In the genomic region with DNA sequence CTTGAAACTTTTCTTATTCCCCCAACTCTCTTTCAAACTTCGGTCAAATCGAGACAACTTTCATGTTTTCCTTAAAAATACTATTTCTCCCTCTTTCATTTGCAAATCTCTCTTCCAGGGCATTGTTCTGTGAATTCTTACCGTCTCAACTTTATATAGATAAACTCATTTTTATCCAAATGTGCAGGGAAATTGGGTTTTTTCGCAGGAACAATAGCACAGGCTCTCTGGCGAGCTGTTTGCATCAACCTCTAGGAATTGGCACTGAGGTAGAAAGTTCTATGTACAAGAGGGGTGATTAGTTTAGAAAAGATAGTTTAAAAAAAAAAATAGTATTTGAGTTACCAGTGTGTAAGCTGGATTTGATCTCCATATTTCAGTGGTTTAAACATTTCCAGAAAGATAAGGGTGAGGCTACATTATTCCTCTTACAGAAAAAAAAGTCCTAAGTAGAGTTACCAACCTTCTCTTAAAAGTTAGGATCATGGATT, we compare ENCODE assay signal across 9 cellular contexts.
DNase-seq lines count a peak whose midpoint lies in the region; ATAC-seq and TF ChIP-seq lines count a peak whose summit lies in the region.
"Had no signal": no experiment of that assay in that cellular context is flagged by ENCODE, and none has a peak within 500 bp of the region (broad histone marks: within the 10 kb centered on the region; RNA-seq: fewer than 3 reads in every experiment).

No MANE protein-coding gene starts in this region.

- no peaks in the 10 kb centered on the region for H3K9me3 Mint-ChIP-seq in activated CD4-positive, alpha-beta T cell treated with anti-CD3 and anti-CD28 coated beads for 36 hours (ENCODE audit: low read depth)
- no peaks in the 10 kb centered on the region for H3K9me3 Mint-ChIP-seq in WTC11

- no peak for ATAC-seq in activated CD4-positive, alpha-beta T cell treated with anti-CD3 and anti-CD28 coated beads for 36 hours
- ATAC-seq in WTC11 (no peak), right cardiac atrium (no peak), GM21381 (IDR thresholded peaks at IDR 0.05; ENCODE audit: unreplicated experiment) (no peak)

- H3K36me3 Mint-ChIP-seq in activated CD4-positive, alpha-beta T cell treated with anti-CD3 and anti-CD28 coated beads for 36 hours (ENCODE audit: low read depth) = peaks cover 19% of the 10 kb centered on the region
- H3K36me3 Mint-ChIP-seq in WTC11 = no peaks in the 10 kb centered on the region

- no peaks in the 10 kb centered on the region for H3K36me3 ChIP-seq in subcutaneous abdominal adipose tissue (ENCODE audit: control insufficient read depth in 5 of 5, insufficient read depth in 5 of 5, low read length in 5 of 5)

- 12% methylated on average over 5 of the region's 5 CpGs for WGBS in right cardiac atrium

- no peaks in the 10 kb centered on the region for H3K9me3 ChIP-seq in right cardiac atrium (ENCODE audit: control insufficient read depth, low read length)
- H3K9me3 ChIP-seq in subcutaneous abdominal adipose tissue (ENCODE audit: control insufficient read depth in 5 of 5, low read length in 5 of 5) = peaks cover 0 to 6% (median 0%) of the 10 kb centered on the region in 5 donors

- H3K27me3 ChIP-seq in right cardiac atrium (ENCODE audit: control insufficient read depth, insufficient read depth) (no peaks in the 10 kb centered on the region), subcutaneous abdominal adipose tissue (ENCODE audit: control insufficient read depth in 5 of 5, insufficient read depth in 4 of 5, low read length in 5 of 5) (peaks cover 19 to 46% (median 29%) of the 10 kb centered on the region in 5 donors)

- H3K4me1 Mint-ChIP-seq in activated CD4-positive, alpha-beta T cell treated with anti-CD3 and anti-CD28 coated beads for 36 hours = peaks cover 35% of the 10 kb centered on the region
- peaks cover 30% of the 10 kb centered on the region for H3K4me1 Mint-ChIP-seq in WTC11

- H3K27ac ChIP-seq in right cardiac atrium (ENCODE audit: low read length) = no peak overlapping the region
- H3K27ac ChIP-seq in subcutaneous abdominal adipose tissue (ENCODE audit: low read depth, low read length) = no peak overlapping the region

- DNase-seq in activated CD4-positive, alpha-beta T cell treated with anti-CD3 and anti-CD28 coated beads for 36 hours = no peak
- no peak for DNase-seq in activated CD4-positive, alpha-beta T cell treated with anti-CD3 and anti-CD28 coated beads, Interleukin-2, amount 50 U/mL, for 1 hour
- DNase-seq in WTC11 (ENCODE audit: low spot score) (no peak), right cardiac atrium (no peak), DMS 273 (lab: John Stamatoyannopoulos, UW; ENCODE audit: unreplicated experiment) (no peak), NCI-H2196 (lab: John Stamatoyannopoulos, UW; ENCODE audit: unreplicated experiment) (no peak)
- DNase-seq: NCI-H2081 treated with DMSO at 0.1 percent for 48 hours had no signal

- H3K27me3 Mint-ChIP-seq in activated CD4-positive, alpha-beta T cell treated with anti-CD3 and anti-CD28 coated beads for 36 hours = peaks cover 2% of the 10 kb centered on the region
- no peaks in the 10 kb centered on the region for H3K27me3 Mint-ChIP-seq in WTC11 (ENCODE audit: low read depth)

- CTCF ChIA-PET in activated CD4-positive, alpha-beta T cell treated with anti-CD3 and anti-CD28 coated beads for 36 hours (lab: Charles Lee) = interaction anchor here (1.1 to 5.6 kb wide), 4 partner anchors 8 to 38 kb away, joined by 3 to 34 read pairs (median 4); a partner anchor contains a TSS
- CTCF ChIA-PET in WTC11 (lab: Charles Lee) = no interaction called here

- H3K4me3 ChIP-seq in right cardiac atrium (ENCODE audit: low read length) (peak overlapping the region; percentile 91), subcutaneous abdominal adipose tissue (ENCODE audit: low read depth in 1 of 5, low read length in 5 of 5) (peak overlapping the region; percentile 51 to 73 (median 70))

- peaks cover 9% of the 10 kb centered on the region for H3K4me1 ChIP-seq in right cardiac atrium (ENCODE audit: control insufficient read depth, insufficient read depth, low read length)
- peaks cover 0 to 21% (median 18%) of the 10 kb centered on the region in 5 donors for H3K4me1 ChIP-seq in subcutaneous abdominal adipose tissue (ENCODE audit: control insufficient read depth in 5 of 5, insufficient read depth in 5 of 5, low read length in 5 of 5)

- H3K4me3 Mint-ChIP-seq in activated CD4-positive, alpha-beta T cell treated with anti-CD3 and anti-CD28 coated beads for 36 hours = peak overlapping the region; percentile 77
- H3K4me3 Mint-ChIP-seq in WTC11 = peak overlapping the region; percentile 94

- POLR2A ChIA-PET in activated CD4-positive, alpha-beta T cell treated with anti-CD3 and anti-CD28 coated beads for 36 hours (lab: Charles Lee) = interaction anchor here (0.6 to 6.9 kb wide), 19 partner anchors 11 to 1658 kb away, joined by 3 to 190 read pairs (median 10); a partner anchor contains a TSS
- POLR2A ChIA-PET in WTC11 (lab: Charles Lee) = interaction anchor here (0.9 to 6.9 kb wide), 24 partner anchors 7 to 1655 kb away, joined by 3 to 216 read pairs (median 12); a partner anchor contains a TSS

- no peak for TF ChIP-seq CTCF in WTC11 (IDR thresholded peaks at IDR 0.05)

- intact Hi-C loops in activated CD4-positive, alpha-beta T cell treated with anti-CD3 and anti-CD28 coated beads for 36 hours (cut with DNase I, micrococcal nuclease) = loop anchor here (2.0 kb wide), 2 partner anchors 16 to 18 kb away; a partner anchor contains a TSS
- intact Hi-C loops in right cardiac atrium (cut with DNase I) = no loop called here

- H3K27ac Mint-ChIP-seq in activated CD4-positive, alpha-beta T cell treated with anti-CD3 and anti-CD28 coated beads for 36 hours = peak overlapping the region; percentile 100
- H3K27ac Mint-ChIP-seq in WTC11 = peak overlapping the region; percentile 99

- peak overlapping the region in 1 of 5 donors; percentile 71 for H3K9ac ChIP-seq in subcutaneous abdominal adipose tissue (ENCODE audit: low read length in 5 of 5)

TF ChIP-seq in WTC11, 78 proteins besides CTCF, POLR2A, EP300 and RAD21 (continues in another document):
- TF ChIP-seq JAZF1 (CRISPR knock-in tag; IDR thresholded peaks at IDR 0.05) = no peak
- TF ChIP-seq ZNF423 (CRISPR knock-in tag; IDR thresholded peaks at IDR 0.05) = no peak
- TF ChIP-seq ZBTB21 (CRISPR knock-in tag; IDR thresholded peaks at IDR 0.05; ENCODE audit: borderline replicate concordance) = no peak
- TF ChIP-seq ELF4 (CRISPR knock-in tag; IDR thresholded peaks at IDR 0.05; ENCODE audit: low read depth) = no peak
- TF ChIP-seq, protein P1, sequence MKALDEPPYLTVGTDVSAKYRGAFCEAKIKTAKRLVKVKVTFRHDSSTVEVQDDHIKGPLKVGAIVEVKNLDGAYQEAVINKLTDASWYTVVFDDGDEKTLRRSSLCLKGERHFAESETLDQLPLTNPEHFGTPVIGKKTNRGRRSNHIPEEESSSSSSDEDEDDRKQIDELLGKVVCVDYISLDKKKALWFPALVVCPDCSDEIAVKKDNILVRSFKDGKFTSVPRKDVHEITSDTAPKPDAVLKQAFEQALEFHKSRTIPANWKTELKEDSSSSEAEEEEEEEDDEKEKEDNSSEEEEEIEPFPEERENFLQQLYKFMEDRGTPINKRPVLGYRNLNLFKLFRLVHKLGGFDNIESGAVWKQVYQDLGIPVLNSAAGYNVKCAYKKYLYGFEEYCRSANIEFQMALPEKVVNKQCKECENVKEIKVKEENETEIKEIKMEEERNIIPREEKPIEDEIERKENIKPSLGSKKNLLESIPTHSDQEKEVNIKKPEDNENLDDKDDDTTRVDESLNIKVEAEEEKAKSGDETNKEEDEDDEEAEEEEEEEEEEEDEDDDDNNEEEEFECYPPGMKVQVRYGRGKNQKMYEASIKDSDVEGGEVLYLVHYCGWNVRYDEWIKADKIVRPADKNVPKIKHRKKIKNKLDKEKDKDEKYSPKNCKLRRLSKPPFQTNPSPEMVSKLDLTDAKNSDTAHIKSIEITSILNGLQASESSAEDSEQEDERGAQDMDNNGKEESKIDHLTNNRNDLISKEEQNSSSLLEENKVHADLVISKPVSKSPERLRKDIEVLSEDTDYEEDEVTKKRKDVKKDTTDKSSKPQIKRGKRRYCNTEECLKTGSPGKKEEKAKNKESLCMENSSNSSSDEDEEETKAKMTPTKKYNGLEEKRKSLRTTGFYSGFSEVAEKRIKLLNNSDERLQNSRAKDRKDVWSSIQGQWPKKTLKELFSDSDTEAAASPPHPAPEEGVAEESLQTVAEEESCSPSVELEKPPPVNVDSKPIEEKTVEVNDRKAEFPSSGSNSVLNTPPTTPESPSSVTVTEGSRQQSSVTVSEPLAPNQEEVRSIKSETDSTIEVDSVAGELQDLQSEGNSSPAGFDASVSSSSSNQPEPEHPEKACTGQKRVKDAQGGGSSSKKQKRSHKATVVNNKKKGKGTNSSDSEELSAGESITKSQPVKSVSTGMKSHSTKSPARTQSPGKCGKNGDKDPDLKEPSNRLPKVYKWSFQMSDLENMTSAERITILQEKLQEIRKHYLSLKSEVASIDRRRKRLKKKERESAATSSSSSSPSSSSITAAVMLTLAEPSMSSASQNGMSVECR (CRISPR knock-in tag; IDR thresholded peaks at IDR 0.05; ENCODE audit: borderline replicate concordance) = no peak
- no peak for TF ChIP-seq CREB1 (CRISPR knock-in tag; IDR thresholded peaks at IDR 0.05)
- TF ChIP-seq, protein P2, sequence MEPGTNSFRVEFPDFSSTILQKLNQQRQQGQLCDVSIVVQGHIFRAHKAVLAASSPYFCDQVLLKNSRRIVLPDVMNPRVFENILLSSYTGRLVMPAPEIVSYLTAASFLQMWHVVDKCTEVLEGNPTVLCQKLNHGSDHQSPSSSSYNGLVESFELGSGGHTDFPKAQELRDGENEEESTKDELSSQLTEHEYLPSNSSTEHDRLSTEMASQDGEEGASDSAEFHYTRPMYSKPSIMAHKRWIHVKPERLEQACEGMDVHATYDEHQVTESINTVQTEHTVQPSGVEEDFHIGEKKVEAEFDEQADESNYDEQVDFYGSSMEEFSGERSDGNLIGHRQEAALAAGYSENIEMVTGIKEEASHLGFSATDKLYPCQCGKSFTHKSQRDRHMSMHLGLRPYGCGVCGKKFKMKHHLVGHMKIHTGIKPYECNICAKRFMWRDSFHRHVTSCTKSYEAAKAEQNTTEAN (CRISPR knock-in tag; IDR thresholded peaks at IDR 0.05) = no peak
- TF ChIP-seq, protein P3, sequence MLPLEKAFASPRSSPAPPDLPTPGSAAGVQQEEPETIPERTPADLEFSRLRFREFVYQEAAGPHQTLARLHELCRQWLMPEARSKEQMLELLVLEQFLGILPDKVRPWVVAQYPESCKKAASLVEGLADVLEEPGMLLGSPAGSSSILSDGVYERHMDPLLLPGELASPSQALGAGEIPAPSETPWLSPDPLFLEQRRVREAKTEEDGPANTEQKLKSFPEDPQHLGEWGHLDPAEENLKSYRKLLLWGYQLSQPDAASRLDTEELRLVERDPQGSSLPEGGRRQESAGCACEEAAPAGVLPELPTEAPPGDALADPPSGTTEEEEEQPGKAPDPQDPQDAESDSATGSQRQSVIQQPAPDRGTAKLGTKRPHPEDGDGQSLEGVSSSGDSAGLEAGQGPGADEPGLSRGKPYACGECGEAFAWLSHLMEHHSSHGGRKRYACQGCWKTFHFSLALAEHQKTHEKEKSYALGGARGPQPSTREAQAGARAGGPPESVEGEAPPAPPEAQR (CRISPR knock-in tag; IDR thresholded peaks at IDR 0.05) = no peak

Comparison
In these comparisons a context has a peak if more than half of its experiments do, and no peak if none do; other contexts are left out.
1. intact Hi-C loops: an anchor here in activated CD4-positive, alpha-beta T cell treated with anti-CD3 and anti-CD28 coated beads for 36 hours (2.0 kb wide); none called in right cardiac atrium.